8 cellular contexts compared by ENCODE assay signal in the genomic region with DNA sequence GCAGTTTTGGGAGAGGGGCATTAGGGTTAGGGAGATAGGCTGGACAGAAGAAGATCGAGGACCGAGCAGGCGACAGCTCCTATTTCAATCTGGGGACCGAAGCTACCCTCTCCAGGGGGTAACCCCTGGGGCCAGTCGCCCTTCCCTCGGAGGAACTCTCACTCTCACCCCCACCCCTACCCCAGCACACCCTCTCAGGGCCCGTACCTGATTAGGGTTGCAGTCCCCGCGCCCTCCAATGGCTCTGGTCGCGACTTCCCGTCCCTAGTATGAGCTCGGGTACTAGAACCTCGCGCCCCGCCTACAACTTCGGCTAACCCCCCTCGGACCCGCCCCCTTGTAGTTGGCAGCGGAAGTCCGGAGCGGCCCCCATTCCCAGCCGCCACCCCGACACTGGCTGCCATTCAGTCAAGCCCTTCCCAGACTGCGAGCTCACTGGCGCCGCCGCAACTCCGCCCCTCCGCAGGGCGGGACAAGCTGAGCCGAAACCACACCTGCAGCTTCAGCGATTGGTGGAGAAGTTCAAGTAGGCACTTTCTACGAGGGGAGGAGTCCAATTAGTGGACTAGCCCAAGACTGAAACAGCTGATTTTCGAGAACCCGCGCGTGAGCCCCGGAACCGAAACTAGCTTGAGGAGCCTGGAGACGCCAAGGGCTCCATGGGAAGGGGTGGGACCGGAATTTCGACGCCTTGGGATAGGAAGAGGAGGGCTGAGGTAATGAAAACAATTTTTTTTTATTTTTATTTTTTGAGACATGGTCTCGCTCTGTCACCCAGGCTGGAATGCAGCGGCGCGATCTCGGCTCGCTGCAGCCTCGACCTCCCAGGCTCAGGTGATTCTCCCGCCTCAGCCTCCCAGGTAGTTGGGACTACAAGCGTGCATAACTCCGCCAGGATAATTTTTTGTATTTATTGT. TPM values are rescaled to one million over a fixed set of nuclear protein-coding genes. Genes with fewer than 3 reads are reported as not detected.
DNase-seq lines count a peak whose midpoint lies in the region; ATAC-seq and TF ChIP-seq lines count a peak whose summit lies in the region.

A gene (minus strand): TSS at position 257 of the 917 bp plus-strand sequence. CDS start 3,536 bp downstream, outside the sequence.

- peaks cover 0 to 12% of the 10 kb centered on the region in 2 donors for H3K36me3 ChIP-seq in lung (ENCODE audit: control insufficient read depth in 2 of 2, insufficient read depth in 2 of 2, low read length in 2 of 2)

- H3K4me1 ChIP-seq in lung (ENCODE audit: control insufficient read depth in 2 of 2, insufficient read depth in 2 of 2, low read length in 2 of 2) = peaks cover 2 to 4% of the 10 kb centered on the region in 2 donors

- TF ChIP-seq CTCF in GM20000 (IDR thresholded peaks at IDR 0.05; ENCODE audit: extremely low read depth, missing control alignments) (no peak), lung (IDR thresholded peaks at IDR 0.05; ENCODE audit: control extremely low read depth, extremely low read depth) (peak; percentile 0)

- peak; percentile 97 for ATAC-seq in lung (ENCODE audit: insufficient read depth, low FRiP score)

- CTCF ChIA-PET in activated CD8-positive, alpha-beta memory T cell treated with anti-CD3 and anti-CD28 coated beads for 36 hours (lab: Charles Lee) = interaction anchor here (0.5 to 2.6 kb wide), 6 partner anchors 9 to 277 kb away, joined by 3 to 13 read pairs (median 4); a partner anchor contains a TSS

- no peaks in the 10 kb centered on the region for H3K27me3 ChIP-seq in lung (ENCODE audit: control insufficient read depth, insufficient read depth)

- H3K4me3 ChIP-seq in lung = peak within 1 kb of the TSS; percentile 76

- H3K27ac ChIP-seq in lung (ENCODE audit: low read depth in 1 of 2, low read length in 1 of 2) = peak within 1 kb of the TSS; percentile 87 to 95

- peak; percentile 98 for DNase-seq in CMK (ENCODE audit: low read depth)
- peak; percentile 92 for DNase-seq in GM20000 (ENCODE audit: low spot score)
- peak; percentile 99 for DNase-seq in HT-29 (ENCODE audit: low spot score)
- peak; percentile 99 to 100 for DNase-seq in NOMO-1 (lab: John Stamatoyannopoulos, UW; ENCODE audit: unreplicated experiment in 2 of 2)
- peak; percentile 98 for DNase-seq in effector CD8-positive, alpha-beta T cell (lab: John Stamatoyannopoulos, UW)
- peak; percentile 99 for DNase-seq in lung (ENCODE audit: low spot score)
- peak; percentile 93 to 98 (median 98) for DNase-seq in stimulated activated CD4-positive, alpha-beta T cell treated with anti-CD3 and anti-CD28 coated beads, TNF-alpha, amount 100 ng/mL, for 4 hours (ENCODE audit: low read depth in 3 of 3)

- 0% methylated on average over 54 of the region's 54 CpGs for WGBS in lung, 2 donors

- H3K9me3 ChIP-seq in lung (ENCODE audit: control insufficient read depth in 2 of 2, insufficient read depth in 1 of 2, low read length in 1 of 2) = no peaks in the 10 kb centered on the region

- POLR2A ChIA-PET in activated CD8-positive, alpha-beta memory T cell treated with anti-CD3 and anti-CD28 coated beads for 36 hours (lab: Charles Lee) = interaction anchor here (0.5 to 3.7 kb wide), 13 partner anchors 9 to 171 kb away, joined by 3 to 28 read pairs (median 5); a partner anchor contains a TSS

RNA-seq across cellular contexts. Expression of the gene that starts here (rescaled TPM):
- total RNA-seq in HT-29 (2014; rRNA removed; shearing (Covaris generic)) = 23.4 and 30.6 TPM in 2 replicates
- 10 to 100 TPM; 53.1 to 54.1 TPM for total RNA-seq in activated CD8-positive, alpha-beta memory T cell treated with anti-CD3 and anti-CD28 coated beads for 36 hours
- 100 to 1,000 TPM; 139 to 218 TPM for total RNA-seq in lung
- polyA plus RNA-seq in lung = 10 to 100 TPM; 64.8 to 67.2 TPM

Comparison
In these comparisons a context has a peak if more than half of its experiments do, and no peak if none do; other contexts are left out.
1. Peak in every context shown above with its lines: DNase-seq, ATAC-seq, H3K4me3 ChIP-seq and H3K27ac ChIP-seq.